8 cellular contexts compared by ENCODE assay signal in the genomic region with DNA sequence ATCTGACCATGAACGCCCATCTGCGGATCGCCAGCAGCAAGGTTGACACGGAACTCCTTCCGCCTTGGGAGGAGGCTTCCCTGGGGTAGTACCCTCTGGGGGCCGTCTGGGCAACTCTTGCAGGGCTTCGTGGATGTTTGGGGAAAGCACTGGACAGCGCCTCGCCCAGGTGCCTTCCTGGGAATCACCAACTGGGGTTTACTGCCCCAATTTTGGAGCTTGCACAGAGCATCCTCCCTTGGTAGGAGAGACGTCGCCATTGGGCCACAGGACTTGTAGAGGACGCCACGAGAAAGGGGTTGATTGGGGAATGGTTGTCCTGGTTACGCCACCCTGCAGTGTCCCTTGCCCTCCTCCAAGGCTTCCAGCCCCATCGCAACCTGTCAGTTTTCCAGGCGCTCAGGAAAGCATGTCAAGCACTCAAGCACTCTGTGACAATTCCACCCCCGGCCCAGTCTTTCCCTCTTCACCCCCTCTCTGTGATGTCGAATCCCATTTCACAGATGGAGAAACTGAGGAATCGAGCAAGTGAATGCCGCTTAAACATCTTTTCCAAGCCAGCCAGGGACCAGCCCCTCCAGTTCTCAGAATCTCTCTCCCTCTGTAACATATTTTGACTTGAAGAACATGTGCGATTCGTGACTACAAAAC. TPM values are rescaled to one million over a fixed set of nuclear protein-coding genes. Genes with fewer than 3 reads are reported as not detected.
A peak's percentile ranks its signal among the peaks of the same experiment; 100 is the strongest.
DNase-seq lines count a peak whose midpoint lies in the region; ATAC-seq and TF ChIP-seq lines count a peak whose summit lies in the region.

No MANE protein-coding gene starts in this region.

- no peaks in the 10 kb centered on the region for H3K9me3 Mint-ChIP-seq in Caco-2 (ENCODE audit: unreplicated experiment)

- TF ChIP-seq POLR2A in suprapubic skin (IDR thresholded peaks at IDR 0.05) = no peak

- BruUV-seq in Caco-2 (replicated peaks; lab: Mats Ljungman, UMichigan) = no TSS peak

- TF ChIP-seq CTCF in Caco-2 (IDR thresholded peaks at IDR 0.05; ENCODE audit: insufficient read depth in 1 of 2, low read depth in 1 of 2, low read length in 1 of 2, severe bottlenecking in 1 of 2, unreplicated experiment in 1 of 2) (no peak), cardiac fibroblast (IDR thresholded peaks at IDR 0.05; ENCODE audit: low read depth, low read length) (no peak), suprapubic skin (IDR thresholded peaks at IDR 0.05) (no peak)

- peak overlapping the region; percentile 99 for H3K27ac ChIP-seq in suprapubic skin

- H3K4me3 Mint-ChIP-seq in Caco-2 (ENCODE audit: unreplicated experiment) = peak overlapping the region; percentile 72

- H3K27me3 ChIP-seq in Caco-2 (replicated peaks; ENCODE audit: control insufficient read depth, insufficient read depth, low read length) (0 out of 2 replicates have a peak, but pooled peaks cover 1% of the 10 kb centered on the region), suprapubic skin (no peaks in the 10 kb centered on the region)

- ATAC-seq in left lobe of liver = peak; percentile 72
- no peak for ATAC-seq in GM21737 (IDR thresholded peaks at IDR 0.05; ENCODE audit: unreplicated experiment)

- DNase-seq in Caco-2 (no peak), NCI-H146 treated with DMSO at 0.1 percent for 48 hours (lab: John Stamatoyannopoulos, UW; ENCODE audit: unreplicated experiment) (peak; percentile 26), cardiac fibroblast (ENCODE audit: low read depth in 2 of 2) (peak; percentile 46 to 70), left lobe of liver (ENCODE audit: low spot score) (peak; percentile 86), suprapubic skin (ENCODE audit: low spot score in 2 of 2) (peak; percentile 63 to 81), NCI-H1436 (lab: John Stamatoyannopoulos, UW) (no peak), NAMALWA (ENCODE audit: low spot score) (no peak)

- POLR2A ChIA-PET in Caco-2 (lab: Charles Lee) = no interaction called here

- no peaks in the 10 kb centered on the region for H3K4me1 ChIP-seq in Caco-2
- peaks cover 24% of the 10 kb centered on the region for H3K4me1 ChIP-seq in suprapubic skin

- peaks cover 9% of the 10 kb centered on the region for H3K36me3 Mint-ChIP-seq in Caco-2 (ENCODE audit: insufficient read depth, unreplicated experiment)

- intact Hi-C loops in Caco-2 (cut with micrococcal nuclease; ENCODE audit: unreplicated experiment) = no loop called here

- H3K4me1 Mint-ChIP-seq in Caco-2 (ENCODE audit: low read depth, unreplicated experiment) = no peaks in the 10 kb centered on the region

- 35% methylated on average over 17 of the region's 22 CpGs for WGBS in suprapubic skin

- H3K36me3 ChIP-seq in Caco-2 (ENCODE audit: control insufficient read depth, insufficient read depth, low read length) = no peaks in the 10 kb centered on the region
- no peaks in the 10 kb centered on the region for H3K36me3 ChIP-seq in suprapubic skin

- H3K4me3 ChIP-seq in Caco-2 (ENCODE audit: low read depth, low read length) = peak overlapping the region; percentile 73
- peak overlapping the region; percentile 64 to 70 for H3K4me3 ChIP-seq in cardiac fibroblast (replicated peaks in 1 of 2; ENCODE audit: low read depth in 2 of 2, low read length in 2 of 2)
- H3K4me3 ChIP-seq in suprapubic skin = peak overlapping the region; percentile 82

- H3K27ac Mint-ChIP-seq in Caco-2 (ENCODE audit: unreplicated experiment) = peak overlapping the region; percentile 82

- no peak for TF ChIP-seq EP300 in suprapubic skin (IDR thresholded peaks at IDR 0.05)

- CTCF ChIA-PET in Caco-2 (lab: Charles Lee) = interaction anchor here (0.6 kb wide), 1 partner anchor 87 kb away, joined by 4 read pairs; no protein-coding TSS in a partner anchor

- H3K9me3 ChIP-seq in Caco-2 (no peaks in the 10 kb centered on the region), suprapubic skin (no peaks in the 10 kb centered on the region)

- peaks cover 4% of the 10 kb centered on the region for H3K27me3 Mint-ChIP-seq in Caco-2 (ENCODE audit: insufficient read depth, unreplicated experiment)

RNA-seq across cellular contexts. Expression of a gene that starts 0.9 kb away (rescaled TPM):
- total RNA-seq in Caco-2 (2022) (11.8 and 12.5 TPM in 2 replicates), left lobe of liver (3.5 TPM), suprapubic skin (10 to 100 TPM in 3 of 4 donors, 1 to 10 TPM in 1; 9.1 to 11.9 (median 11.0) TPM)

Comparison
In these comparisons a context has a peak if more than half of its experiments do, and no peak if none do; other contexts are left out.
1. DNase-seq: peak in NCI-H146 treated with DMSO at 0.1 percent for 48 hours (single experiment), cardiac fibroblast (2 of 2), left lobe of liver (single experiment) and suprapubic skin (2 of 2); none in Caco-2 (0 of 2), NCI-H1436 (single experiment) and NAMALWA (single experiment).
2. Peak in every context shown above with its lines, with median percentiles within 50 percentile points of each other: H3K4me3 ChIP-seq.